ENCODE assay signal across 24 cellular contexts in the genomic region with DNA sequence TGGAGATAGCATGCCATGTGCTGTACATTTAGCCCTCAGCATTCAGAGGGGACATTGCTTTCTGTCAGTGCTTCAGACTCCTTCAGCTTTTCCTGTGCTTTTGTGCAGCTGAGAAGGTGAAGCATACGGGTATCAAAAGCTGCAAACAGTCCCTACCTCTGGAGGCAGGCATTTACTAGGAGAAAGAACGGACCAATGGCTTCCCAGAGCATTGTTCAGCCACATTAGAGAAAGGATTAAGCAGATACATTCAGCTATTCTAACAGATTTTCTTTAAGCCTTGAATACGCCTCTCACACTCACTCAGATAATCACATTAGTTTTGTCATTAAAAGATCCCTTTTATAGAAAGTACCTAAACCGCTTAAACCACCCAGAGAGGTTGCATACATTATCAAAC.
DNase-seq lines count a peak whose midpoint lies in the region; ATAC-seq and TF ChIP-seq lines count a peak whose summit lies in the region.
"Had no signal": no experiment of that assay in that cellular context is flagged by ENCODE, and none has a peak within 500 bp of the region (broad histone marks: within the 10 kb centered on the region; RNA-seq: fewer than 3 reads in every experiment).

No MANE protein-coding gene starts in this region.

- in situ Hi-C loops in GM13976 (cut with MboI; ENCODE audit: low sequenced_read_pairs, unreplicated experiment) = no loop called here

- H3K4me3 Mint-ChIP-seq in GM23338 (no peak overlapping the region), neural progenitor cell (peak overlapping the region; percentile 41)
- H3K4me3 Mint-ChIP-seq: CD4-positive, alpha-beta T cell; T-cell had no signal

- no peaks in the 10 kb centered on the region for H3K79me2 ChIP-seq in GM23338 (replicated peaks; ENCODE audit: insufficient read depth)
- H3K79me2 ChIP-seq in neural progenitor cell (ENCODE audit: low read depth) = no peaks in the 10 kb centered on the region

- no peak for TF ChIP-seq CTCF in GM23338 (conservative IDR thresholded peaks at IDR 0.05; ENCODE audit: low read depth in 2 of 2)
- TF ChIP-seq CTCF in neural progenitor cell (IDR thresholded peaks at IDR 0.05) = no peak
- no peak for TF ChIP-seq CTCF in GM13976 (IDR thresholded peaks at IDR 0.05; ENCODE audit: borderline replicate concordance, control extremely low read depth, extremely low read depth, insufficient read depth, missing control alignments)

- H3F3A ChIP-seq in GM23338 (replicated peaks; ENCODE audit: low read depth) (no peaks in the 10 kb centered on the region), neural progenitor cell (ENCODE audit: low read depth) (peaks cover 28% of the 10 kb centered on the region)

- no peaks in the 10 kb centered on the region for H3K9me2 ChIP-seq in GM23338 (ENCODE audit: insufficient read depth)

- no peaks in the 10 kb centered on the region for H3K36me3 Mint-ChIP-seq in GM23338 (ENCODE audit: low read depth)
- H3K36me3 Mint-ChIP-seq in neural progenitor cell = no peaks in the 10 kb centered on the region
- H3K36me3 Mint-ChIP-seq: T-cell had no signal

- H3K4me3 ChIP-seq in GM23338 (no peak overlapping the region), neural progenitor cell (no peak overlapping the region)
- H3K4me3 ChIP-seq: BLaER1, Peyer's patch, SJCRH30 had no signal

- H3K36me3 ChIP-seq in GM23338 (ENCODE audit: insufficient read depth) (no peaks in the 10 kb centered on the region), neural progenitor cell (no peaks in the 10 kb centered on the region)
- H3K36me3 ChIP-seq: BLaER1, Peyer's patch, SJCRH30 had no signal

- ATAC-seq in GM23338 (peak; percentile 56), GM18511 (IDR thresholded peaks at IDR 0.05; ENCODE audit: unreplicated experiment) (no peak), left cardiac atrium (no peak)
- ATAC-seq: T-cell had no signal

- H3K27ac ChIP-seq in GM23338 (ENCODE audit: low read depth) = no peak overlapping the region
- no peak overlapping the region for H3K27ac ChIP-seq in neural progenitor cell
- H3K27ac ChIP-seq: BLaER1, HL-60, Peyer's patch, SJCRH30 had no signal

- H3K4me2 ChIP-seq in GM23338 (peak overlapping the region; percentile 44), neural progenitor cell (peak overlapping the region; percentile 62)
- H3K4me2 ChIP-seq: BLaER1 had no signal

- H2AFZ ChIP-seq in GM23338 (peak overlapping the region; percentile 87), neural progenitor cell (replicated peaks) (no peak overlapping the region)

- H3K27ac Mint-ChIP-seq in GM23338 = no peak overlapping the region
- peak overlapping the region; percentile 95 for H3K27ac Mint-ChIP-seq in neural progenitor cell
- H3K27ac Mint-ChIP-seq: CD4-positive, alpha-beta T cell; T-cell had no signal

- no peak overlapping the region for H3K9ac ChIP-seq in neural progenitor cell
- H3K9ac ChIP-seq: BLaER1 had no signal

- intact Hi-C loops in left cardiac atrium (cut with DNase I) = no loop called here

- H4K20me1 ChIP-seq in GM23338 (replicated peaks; ENCODE audit: insufficient read depth) = no peaks in the 10 kb centered on the region
- H4K20me1 ChIP-seq in neural progenitor cell (ENCODE audit: low read depth) = peaks cover 78% of the 10 kb centered on the region
- H4K20me1 ChIP-seq: BLaER1 had no signal

- no peaks in the 10 kb centered on the region for H3K9me3 ChIP-seq in neural progenitor cell (ENCODE audit: low read depth)
- H3K9me3 ChIP-seq: BLaER1, Peyer's patch, SJCRH30 had no signal

- H3K9me3 Mint-ChIP-seq in GM23338 (no peaks in the 10 kb centered on the region), neural progenitor cell (no peaks in the 10 kb centered on the region)
- H3K9me3 Mint-ChIP-seq: CD4-positive, alpha-beta T cell; T-cell had no signal

- H3K4me1 Mint-ChIP-seq in GM23338 (peaks cover 14% of the 10 kb centered on the region), neural progenitor cell (peaks cover 55% of the 10 kb centered on the region)
- H3K4me1 Mint-ChIP-seq: T-cell had no signal

- H3K27me3 Mint-ChIP-seq in GM23338 (ENCODE audit: insufficient read depth, low read depth, poor library complexity) (peaks cover 5% of the 10 kb centered on the region), neural progenitor cell (ENCODE audit: insufficient read depth, low read depth) (peaks cover 5% of the 10 kb centered on the region)

- H3K27me3 ChIP-seq in GM23338 (ENCODE audit: insufficient read depth) = no peaks in the 10 kb centered on the region
- H3K27me3 ChIP-seq in neural progenitor cell = peaks cover 99% of the 10 kb centered on the region
- H3K27me3 ChIP-seq: BLaER1, Peyer's patch, SJCRH30 had no signal

- peaks cover 12% of the 10 kb centered on the region for H3K4me1 ChIP-seq in GM23338 (ENCODE audit: insufficient read depth)
- peaks cover 19% of the 10 kb centered on the region for H3K4me1 ChIP-seq in neural progenitor cell
- H3K4me1 ChIP-seq: BLaER1, Peyer's patch had no signal

- DNase-seq in GM23338 (ENCODE audit: low spot score) = peak; percentile 15
- peak; percentile 89 for DNase-seq in NCI-H82 (lab: John Stamatoyannopoulos, UW)
- peak; percentile 60 for DNase-seq in ecto neural progenitor cell (ENCODE audit: low spot score)
- DNase-seq in neural progenitor cell (ENCODE audit: low spot score) = peak; percentile 86
- no peak for DNase-seq in left cardiac atrium
- no peak for DNase-seq in DMS153 treated with DMSO at 0.1 percent for 48 hours (lab: John Stamatoyannopoulos, UW; ENCODE audit: unreplicated experiment)
- no peak for DNase-seq in GM13976 (ENCODE audit: low spot score)
- DNase-seq: CD4-positive, alpha-beta T cell; COR-L47; DMS153; HCEC 1CT; KG1; NCI-H1092 treated with DMSO at 0.1 percent for 48 hours; NCI-H146; NCI-H2029; NCI-H2171; NCI-H345; NCI-H526; Peyer's patch; SJCRH30; T-cell had no signal

TF ChIP-seq in GM23338, 12 proteins besides CTCF, POLR2A, EP300 and RAD21:
- TF ChIP-seq STAT1 (IDR thresholded peaks at IDR 0.05; ENCODE audit: unreplicated experiment) (no peak), NANOG (IDR thresholded peaks at IDR 0.05; ENCODE audit: borderline replicate concordance) (no peak), POLR2AphosphoS5 (IDR thresholded peaks at IDR 0.05; ENCODE audit: low read depth) (no peak), EZH2 (IDR thresholded peaks at IDR 0.05; ENCODE audit: low read depth, unreplicated experiment) (no peak), ZNF114 (CRISPR knock-in tag; IDR thresholded peaks at IDR 0.05) (no peak), EZH2phosphoT487 (IDR thresholded peaks at IDR 0.05; ENCODE audit: unreplicated experiment) (no peak), JUNB (IDR thresholded peaks at IDR 0.05; ENCODE audit: unreplicated experiment) (no peak)
- TF ChIP-seq, protein P1, sequence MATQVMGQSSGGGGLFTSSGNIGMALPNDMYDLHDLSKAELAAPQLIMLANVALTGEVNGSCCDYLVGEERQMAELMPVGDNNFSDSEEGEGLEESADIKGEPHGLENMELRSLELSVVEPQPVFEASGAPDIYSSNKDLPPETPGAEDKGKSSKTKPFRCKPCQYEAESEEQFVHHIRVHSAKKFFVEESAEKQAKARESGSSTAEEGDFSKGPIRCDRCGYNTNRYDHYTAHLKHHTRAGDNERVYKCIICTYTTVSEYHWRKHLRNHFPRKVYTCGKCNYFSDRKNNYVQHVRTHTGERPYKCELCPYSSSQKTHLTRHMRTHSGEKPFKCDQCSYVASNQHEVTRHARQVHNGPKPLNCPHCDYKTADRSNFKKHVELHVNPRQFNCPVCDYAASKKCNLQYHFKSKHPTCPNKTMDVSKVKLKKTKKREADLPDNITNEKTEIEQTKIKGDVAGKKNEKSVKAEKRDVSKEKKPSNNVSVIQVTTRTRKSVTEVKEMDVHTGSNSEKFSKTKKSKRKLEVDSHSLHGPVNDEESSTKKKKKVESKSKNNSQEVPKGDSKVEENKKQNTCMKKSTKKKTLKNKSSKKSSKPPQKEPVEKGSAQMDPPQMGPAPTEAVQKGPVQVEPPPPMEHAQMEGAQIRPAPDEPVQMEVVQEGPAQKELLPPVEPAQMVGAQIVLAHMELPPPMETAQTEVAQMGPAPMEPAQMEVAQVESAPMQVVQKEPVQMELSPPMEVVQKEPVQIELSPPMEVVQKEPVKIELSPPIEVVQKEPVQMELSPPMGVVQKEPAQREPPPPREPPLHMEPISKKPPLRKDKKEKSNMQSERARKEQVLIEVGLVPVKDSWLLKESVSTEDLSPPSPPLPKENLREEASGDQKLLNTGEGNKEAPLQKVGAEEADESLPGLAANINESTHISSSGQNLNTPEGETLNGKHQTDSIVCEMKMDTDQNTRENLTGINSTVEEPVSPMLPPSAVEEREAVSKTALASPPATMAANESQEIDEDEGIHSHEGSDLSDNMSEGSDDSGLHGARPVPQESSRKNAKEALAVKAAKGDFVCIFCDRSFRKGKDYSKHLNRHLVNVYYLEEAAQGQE (IDR thresholded peaks at IDR 0.05; ENCODE audit: unreplicated experiment) = no peak
- TF ChIP-seq, protein P2, sequence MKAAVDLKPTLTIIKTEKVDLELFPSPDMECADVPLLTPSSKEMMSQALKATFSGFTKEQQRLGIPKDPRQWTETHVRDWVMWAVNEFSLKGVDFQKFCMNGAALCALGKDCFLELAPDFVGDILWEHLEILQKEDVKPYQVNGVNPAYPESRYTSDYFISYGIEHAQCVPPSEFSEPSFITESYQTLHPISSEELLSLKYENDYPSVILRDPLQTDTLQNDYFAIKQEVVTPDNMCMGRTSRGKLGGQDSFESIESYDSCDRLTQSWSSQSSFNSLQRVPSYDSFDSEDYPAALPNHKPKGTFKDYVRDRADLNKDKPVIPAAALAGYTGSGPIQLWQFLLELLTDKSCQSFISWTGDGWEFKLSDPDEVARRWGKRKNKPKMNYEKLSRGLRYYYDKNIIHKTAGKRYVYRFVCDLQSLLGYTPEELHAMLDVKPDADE (IDR thresholded peaks at IDR 0.05) = no peak
TF ChIP-seq in GM23338: peak in this region for 0.

Comparison
In these comparisons a context has a peak if more than half of its experiments do, and no peak if none do; other contexts are left out.
1. DNase-seq: peak in GM23338 (single experiment), NCI-H82 (single experiment), ecto neural progenitor cell (single experiment) and neural progenitor cell (single experiment); none in left cardiac atrium (single experiment), DMS153 treated with DMSO at 0.1 percent for 48 hours (single experiment) and GM13976 (single experiment).